ENCODE assay signal across 1 cellular context in genomic region chr17:31446195-31446967, GRCh38.
TF ChIP-seq lines count a peak whose summit lies in the region.

No MANE protein-coding gene starts in this region.

TF ChIP-seq in K562, 482 proteins besides CTCF, POLR2A, EP300 and RAD21:
- TF ChIP-seq GTF2E2 (tag; IDR thresholded peaks at IDR 0.05) (no peak), SIN3A (IDR thresholded peaks at IDR 0.05; ENCODE audit: borderline replicate concordance in 2 of 2, control insufficient read depth in 1 of 2, low read depth in 2 of 2, low read length in 2 of 2) (no peak), SRSF1 (IDR thresholded peaks at IDR 0.05; ENCODE audit: low read depth, low read length) (no peak), HBP1 (CRISPR knock-in tag; IDR thresholded peaks at IDR 0.05) (no peak)
- TF ChIP-seq, protein P1, sequence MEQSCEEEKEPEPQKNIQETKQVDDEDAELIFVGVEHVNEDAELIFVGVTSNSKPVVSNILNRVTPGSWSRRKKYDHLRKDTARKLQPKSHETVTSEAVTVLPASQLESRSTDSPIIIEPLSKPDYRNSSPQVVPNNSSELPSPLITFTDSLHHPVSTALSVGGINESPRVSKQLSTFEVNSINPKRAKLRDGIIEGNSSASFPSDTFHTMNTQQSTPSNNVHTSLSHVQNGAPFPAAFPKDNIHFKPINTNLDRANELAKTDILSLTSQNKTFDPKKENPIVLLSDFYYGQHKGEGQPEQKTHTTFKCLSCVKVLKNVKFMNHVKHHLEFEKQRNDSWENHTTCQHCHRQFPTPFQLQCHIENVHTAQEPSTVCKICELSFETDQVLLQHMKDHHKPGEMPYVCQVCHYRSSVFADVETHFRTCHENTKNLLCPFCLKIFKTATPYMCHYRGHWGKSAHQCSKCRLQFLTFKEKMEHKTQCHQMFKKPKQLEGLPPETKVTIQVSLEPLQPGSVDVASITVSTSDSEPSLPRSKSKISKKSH (CRISPR knock-in tag; IDR thresholded peaks at IDR 0.05) = no peak
